Comparison of ENCODE assay signal across 10 cellular contexts in genomic region chr21:35046223-35046690, GRCh38. TPM values are rescaled to one million over a fixed set of nuclear protein-coding genes. Genes with fewer than 3 reads are reported as not detected.
DNase-seq lines count a peak whose midpoint lies in the region; ATAC-seq, FAIRE-seq and TF ChIP-seq lines count a peak whose summit lies in the region.
"Had no signal": no experiment of that assay in that cellular context is flagged by ENCODE, and none has a peak within 500 bp of the region (broad histone marks: within the 10 kb centered on the region; RNA-seq: fewer than 3 reads in every experiment).

No MANE protein-coding gene starts in this region.

- H3K79me2 ChIP-seq in DND-41 (ENCODE audit: insufficient read depth, low read length): peaks cover 95% of the 10 kb centered on the region
- peaks cover 52% of the 10 kb centered on the region for H3K79me2 ChIP-seq in osteoblast (ENCODE audit: insufficient read depth, low read length)

- H3K4me2 ChIP-seq in DND-41 (ENCODE audit: insufficient read depth, low read length) (peak overlapping the region; percentile 89), osteoblast (ENCODE audit: insufficient read depth, low read length) (peak overlapping the region; percentile 81)

- no peak for TF ChIP-seq POLR2A in H54 (IDR thresholded peaks at IDR 0.05; ENCODE audit: low read depth, low read length)

- peaks cover 97% of the 10 kb centered on the region for H3K4me1 Mint-ChIP-seq in activated naive CD8-positive, alpha-beta T cell treated with anti-CD3 and anti-CD28 coated beads, Interleukin-2, amount 50 U/mL, for 24 hours

- peaks cover 60% of the 10 kb centered on the region for H3K36me3 ChIP-seq in DND-41 (ENCODE audit: insufficient read depth, low read length)
- H3K36me3 ChIP-seq in osteoblast (ENCODE audit: insufficient read depth, low read length): peaks cover 8% of the 10 kb centered on the region
- H3K36me3 ChIP-seq: HAP-1 had no signal

- H3K27ac ChIP-seq in DND-41 (ENCODE audit: low read length) (peak overlapping the region; percentile 95), osteoblast (ENCODE audit: low read depth, low read length) (peak overlapping the region; percentile 98)

- H3K9me3 ChIP-seq in DND-41 (ENCODE audit: insufficient read depth, low read length, severe bottlenecking) (no peaks in the 10 kb centered on the region), osteoblast (ENCODE audit: low read depth, low read length) (no peaks in the 10 kb centered on the region)
- H3K9me3 ChIP-seq: HAP-1 had no signal

- DNase-seq in DND-41 (no peak), M059J (ENCODE audit: low read depth) (peak; percentile 11), osteoblast (ENCODE audit: insufficient read length, low spot score, missing footprints) (no peak), DMS79 treated with DMSO at 0.1 percent for 48 hours (lab: John Stamatoyannopoulos, UW) (no peak), NCI-H2171 treated with DMSO at 0.1 percent for 48 hours (lab: John Stamatoyannopoulos, UW) (no peak), H54 (ENCODE audit: insufficient read length, low spot score) (no peak), DMS153 (lab: John Stamatoyannopoulos, UW) (no peak)
- peak; percentile 39 for DNase-seq in activated naive CD8-positive, alpha-beta T cell treated with anti-CD3 and anti-CD28 coated beads, Interleukin-2, amount 50 U/mL, for 24 hours
- DNase-seq: foreskin fibroblast had no signal

- H3K4me1 ChIP-seq in DND-41 (ENCODE audit: insufficient read depth, low read length) (peaks cover 79% of the 10 kb centered on the region), osteoblast (ENCODE audit: insufficient read depth, low read length) (peaks cover 54% of the 10 kb centered on the region)
- H3K4me1 ChIP-seq: HAP-1 had no signal

- H3K4me3 ChIP-seq in DND-41 (ENCODE audit: low read depth in 1 of 2, low read length in 2 of 2) (peak overlapping the region; percentile 71 to 79), osteoblast (ENCODE audit: insufficient read depth, low read length) (peak overlapping the region; percentile 76)
- H3K4me3 ChIP-seq: HAP-1 had no signal

- peak; percentile 41 for ATAC-seq in DND-41 (ENCODE audit: insufficient read depth, low read depth)
- ATAC-seq in activated naive CD8-positive, alpha-beta T cell treated with anti-CD3 and anti-CD28 coated beads, Interleukin-2, amount 50 U/mL, for 24 hours: no peak

- H2AFZ ChIP-seq in DND-41 (ENCODE audit: low read depth, low read length) (no peak overlapping the region), osteoblast (ENCODE audit: low read length) (peak overlapping the region; percentile 6)

- peak overlapping the region; percentile 93 for H3K4me3 Mint-ChIP-seq in activated naive CD8-positive, alpha-beta T cell treated with anti-CD3 and anti-CD28 coated beads, Interleukin-2, amount 50 U/mL, for 24 hours

- FAIRE-seq in H54 (lab: Jason Lieb, UNC): no peak

- H3K27me3 ChIP-seq in DND-41 (ENCODE audit: insufficient read depth, low read length, poor library complexity) (no peaks in the 10 kb centered on the region), osteoblast (ENCODE audit: insufficient read depth, low read length) (no peaks in the 10 kb centered on the region)

- H4K20me1 ChIP-seq in DND-41 (ENCODE audit: insufficient read depth, low read length) (peaks cover 39% of the 10 kb centered on the region), osteoblast (ENCODE audit: insufficient read depth, low read length) (no peaks in the 10 kb centered on the region)

- H3K27ac Mint-ChIP-seq in activated naive CD8-positive, alpha-beta T cell treated with anti-CD3 and anti-CD28 coated beads, Interleukin-2, amount 50 U/mL, for 24 hours: peak overlapping the region; percentile 97

- H3K27me3 Mint-ChIP-seq in activated naive CD8-positive, alpha-beta T cell treated with anti-CD3 and anti-CD28 coated beads, Interleukin-2, amount 50 U/mL, for 24 hours: peaks cover 3% of the 10 kb centered on the region

- TF ChIP-seq CTCF in DND-41 (IDR thresholded peaks at IDR 0.05; ENCODE audit: borderline replicate concordance, extremely low read depth, low read length, poor library complexity, severe bottlenecking): no peak
- no peak for TF ChIP-seq CTCF in osteoblast (IDR thresholded peaks at IDR 0.05; ENCODE audit: extremely low read depth, low read depth, low read length)

- no peaks in the 10 kb centered on the region for H3K9me3 Mint-ChIP-seq in activated naive CD8-positive, alpha-beta T cell treated with anti-CD3 and anti-CD28 coated beads, Interleukin-2, amount 50 U/mL, for 24 hours

- H3K36me3 Mint-ChIP-seq in activated naive CD8-positive, alpha-beta T cell treated with anti-CD3 and anti-CD28 coated beads, Interleukin-2, amount 50 U/mL, for 24 hours (ENCODE audit: low read depth): peaks cover 10% of the 10 kb centered on the region

- peak overlapping the region; percentile 78 for H3K9ac ChIP-seq in DND-41 (ENCODE audit: low read depth, low read length)

RNA-seq across cellular contexts. Expression of gene RUNX1, which starts 2.8 kb away (rescaled TPM):
- total RNA-seq in M059J (2014; rRNA removed; shearing (Covaris generic)): 13.8 and 43.1 TPM in 2 replicates
- total RNA-seq in osteoblast: 40.9 and 60.4 TPM in 2 replicates

Comparison
In these comparisons a context has a peak if more than half of its experiments do, and no peak if none do; other contexts are left out.
1. DNase-seq: peak in M059J (single experiment) and activated naive CD8-positive, alpha-beta T cell treated with anti-CD3 and anti-CD28 coated beads, Interleukin-2, amount 50 U/mL, for 24 hours (single experiment); none in DND-41 (single experiment), osteoblast (single experiment), DMS79 treated with DMSO at 0.1 percent for 48 hours (single experiment), NCI-H2171 treated with DMSO at 0.1 percent for 48 hours (single experiment), H54 (single experiment) and DMS153 (single experiment).